8 cellular contexts compared by ENCODE assay signal in genomic region chr4:80017125-80017854, GRCh38. TPM values are rescaled to one million over a fixed set of nuclear protein-coding genes. Genes with fewer than 3 reads are reported as not detected.
DNase-seq lines count a peak whose midpoint lies in the region; ATAC-seq and TF ChIP-seq lines count a peak whose summit lies in the region.

No MANE protein-coding gene starts in this region.

- no peak for TF ChIP-seq EP300 in upper lobe of left lung (IDR thresholded peaks at IDR 0.05)

- 55 to 73% methylated on average over 2 of the region's 2 CpGs for WGBS in upper lobe of left lung, 2 donors

- H3K9me3 Mint-ChIP-seq in activated T-cell treated with anti-CD3 and anti-CD28 coated beads, Interleukin-2, amount 50 U/mL, for 4 hours, result no peaks in the 10 kb centered on the region

- peaks cover 15% of the 10 kb centered on the region for H3K36me3 Mint-ChIP-seq in activated T-cell treated with anti-CD3 and anti-CD28 coated beads, Interleukin-2, amount 50 U/mL, for 4 hours (ENCODE audit: insufficient read depth)

- H3K9me3 ChIP-seq in upper lobe of left lung, result no peaks in the 10 kb centered on the region

- no peak for TF ChIP-seq POLR2A in upper lobe of left lung (IDR thresholded peaks at IDR 0.05)

- ATAC-seq in activated T-cell treated with anti-CD3 and anti-CD28 coated beads, Interleukin-2, amount 50 U/mL, for 4 hours, result peak; percentile 60 to 86
- ATAC-seq in upper lobe of left lung (ENCODE audit: low FRiP score in 2 of 2) (peak in 1 of 2 donors; percentile 79), HG03571 (IDR thresholded peaks at IDR 0.05; ENCODE audit: unreplicated experiment) (no peak)

- no peak overlapping the region for H3K4me3 Mint-ChIP-seq in activated T-cell treated with anti-CD3 and anti-CD28 coated beads, Interleukin-2, amount 50 U/mL, for 4 hours

- TF ChIP-seq CTCF in cardiac fibroblast (IDR thresholded peaks at IDR 0.05; ENCODE audit: low read depth, low read length) (no peak), upper lobe of left lung (IDR thresholded peaks at IDR 0.05) (no peak)

- H3K27ac ChIP-seq in upper lobe of left lung, result peak overlapping the region in 3 of 4 donors; percentile 19 to 50 (median 29)

- no peaks in the 10 kb centered on the region for H3K27me3 Mint-ChIP-seq in activated T-cell treated with anti-CD3 and anti-CD28 coated beads, Interleukin-2, amount 50 U/mL, for 4 hours (ENCODE audit: low read depth)

- peaks cover 0 to 19% (median 9%) of the 10 kb centered on the region in 4 donors for H3K4me1 ChIP-seq in upper lobe of left lung

- no peak overlapping the region for H3K4me3 ChIP-seq in cardiac fibroblast (replicated peaks in 1 of 2; ENCODE audit: low read depth in 2 of 2, low read length in 2 of 2)
- H3K4me3 ChIP-seq in upper lobe of left lung, result no peak overlapping the region

- H3K27me3 ChIP-seq in upper lobe of left lung, result no peaks in the 10 kb centered on the region

- DNase-seq in activated T-cell treated with anti-CD3 and anti-CD28 coated beads, Interleukin-2, amount 50 U/mL, for 4 hours, result no peak
- DNase-seq in activated T-cell treated with anti-CD3 and anti-CD28 coated beads, Interleukin-2, amount 50 U/mL, for 1 hour, result no peak
- DNase-seq in Kasumi-1 (lab: John Stamatoyannopoulos, UW) (peak; percentile 62 to 68), cardiac fibroblast (ENCODE audit: low read depth in 2 of 2) (peak; percentile 72 to 93), upper lobe of left lung (no peak), GM19240 (ENCODE audit: insufficient read length, low spot score) (no peak), NCI-H187 treated with DMSO at 0.1 percent for 48 hours (lab: John Stamatoyannopoulos, UW) (no peak)

- peaks cover 3% of the 10 kb centered on the region for H3K4me1 Mint-ChIP-seq in activated T-cell treated with anti-CD3 and anti-CD28 coated beads, Interleukin-2, amount 50 U/mL, for 4 hours (ENCODE audit: low read depth)

- peaks cover 0 to 26% (median 2%) of the 10 kb centered on the region in 4 donors for H3K36me3 ChIP-seq in upper lobe of left lung

RNA-seq across cellular contexts. Expression of gene ANTXR2, which starts 55.7 kb away (rescaled TPM):
- 10 to 100 TPM in 1 of 3 donors, 1 to 10 TPM in 2; 6.1 to 12.9 (median 8.1) TPM for total RNA-seq in activated T-cell treated with anti-CD3 and anti-CD28 coated beads, Interleukin-2, amount 50 U/mL, for 4 hours
- total RNA-seq in upper lobe of left lung, result 10 to 100 TPM; 26.0 to 61.0 (median 37.5) TPM

Comparison
In these comparisons a context has a peak if more than half of its experiments do, and no peak if none do; other contexts are left out.
1. DNase-seq: peak in Kasumi-1 (2 of 2) and cardiac fibroblast (2 of 2); none in activated T-cell treated with anti-CD3 and anti-CD28 coated beads, Interleukin-2, amount 50 U/mL, for 4 hours (single experiment), activated T-cell treated with anti-CD3 and anti-CD28 coated beads, Interleukin-2, amount 50 U/mL, for 1 hour (single experiment), upper lobe of left lung (0 of 2), GM19240 (single experiment) and NCI-H187 treated with DMSO at 0.1 percent for 48 hours (single experiment).